8 cellular contexts compared by ENCODE assay signal in genomic region chr16:83137326-83137770, GRCh38.
DNase-seq lines count a peak whose midpoint lies in the region; ATAC-seq and TF ChIP-seq lines count a peak whose summit lies in the region.

No MANE protein-coding gene starts in this region.

- H3K27ac Mint-ChIP-seq in HFFc6: peak overlapping the region; percentile 45; the same call in 1 of the 2 replicates
- H3K27ac Mint-ChIP-seq in activated T-helper 17 cell treated with anti-CD3 and anti-CD28 coated beads, Interleukin-2, amount 50 U/mL, for 72 hours: peak overlapping the region; percentile 60

- H3K4me1 Mint-ChIP-seq in HFFc6 (ENCODE audit: low read depth): peaks cover 17% of the 10 kb centered on the region
- H3K4me1 Mint-ChIP-seq in activated T-helper 17 cell treated with anti-CD3 and anti-CD28 coated beads, Interleukin-2, amount 50 U/mL, for 72 hours: peaks cover 12% of the 10 kb centered on the region

- DNase-seq in Ammon's horn (ENCODE audit: low spot score) (peak; percentile 13), HFFc6 (peak; percentile 46), NCI-H1694 (lab: John Stamatoyannopoulos, UW) (no peak)

- H3K4me1 ChIP-seq in thymus (ENCODE audit: control insufficient read depth, insufficient read depth, low read length): peaks cover 13% of the 10 kb centered on the region

- no peaks in the 10 kb centered on the region for H3K27me3 ChIP-seq in layer of hippocampus (ENCODE audit: control insufficient read depth, insufficient read depth, low read length)
- H3K27me3 ChIP-seq in thymus (ENCODE audit: control insufficient read depth, insufficient read depth): no peaks in the 10 kb centered on the region

- 46% methylated on average over 17 of the region's 17 CpGs for WGBS in thymus

- peak overlapping the region; percentile 31 for H3K4me3 ChIP-seq in thymus (ENCODE audit: low read length)

- H3K4me3 Mint-ChIP-seq in HFFc6: peak overlapping the region; percentile 86
- peak overlapping the region; percentile 64 for H3K4me3 Mint-ChIP-seq in activated T-helper 17 cell treated with anti-CD3 and anti-CD28 coated beads, Interleukin-2, amount 50 U/mL, for 72 hours

- H3K27me3 Mint-ChIP-seq in HFFc6 (ENCODE audit: insufficient read depth): peaks cover 11% of the 10 kb centered on the region
- peaks cover 4% of the 10 kb centered on the region for H3K27me3 Mint-ChIP-seq in activated T-helper 17 cell treated with anti-CD3 and anti-CD28 coated beads, Interleukin-2, amount 50 U/mL, for 72 hours

- TF ChIP-seq CTCF in HFFc6 (IDR thresholded peaks at IDR 0.05): no peak

- H3K36me3 Mint-ChIP-seq in HFFc6 (ENCODE audit: low read depth): no peaks in the 10 kb centered on the region
- H3K36me3 Mint-ChIP-seq in activated T-helper 17 cell treated with anti-CD3 and anti-CD28 coated beads, Interleukin-2, amount 50 U/mL, for 72 hours (ENCODE audit: low read depth): no peaks in the 10 kb centered on the region

- H3K9me3 ChIP-seq in thymus (ENCODE audit: control insufficient read depth): no peaks in the 10 kb centered on the region

- peak; percentile 86 for ATAC-seq in activated T-helper 17 cell treated with anti-CD3 and anti-CD28 coated beads, Interleukin-2, amount 50 U/mL, for 72 hours (replicated peaks)
- no peak for ATAC-seq in GM21367 (IDR thresholded peaks at IDR 0.05; ENCODE audit: unreplicated experiment)
- ATAC-seq in HG03025 (IDR thresholded peaks at IDR 0.05; ENCODE audit: low FRiP score, unreplicated experiment): no peak

- no peaks in the 10 kb centered on the region; the same call in 1 of the 2 replicates for H3K9me3 Mint-ChIP-seq in HFFc6
- no peaks in the 10 kb centered on the region for H3K9me3 Mint-ChIP-seq in activated T-helper 17 cell treated with anti-CD3 and anti-CD28 coated beads, Interleukin-2, amount 50 U/mL, for 72 hours

- no peaks in the 10 kb centered on the region for H3K36me3 ChIP-seq in thymus (ENCODE audit: control insufficient read depth, insufficient read depth)

- peak overlapping the region; percentile 35 for H3K27ac ChIP-seq in layer of hippocampus (ENCODE audit: low read depth, low read length)
- peak overlapping the region; percentile 53 for H3K27ac ChIP-seq in thymus (ENCODE audit: low read depth)
